14 cellular contexts compared by ENCODE assay signal in genomic region chr4:41709844-41710481, GRCh38. TPM values are rescaled to one million over a fixed set of nuclear protein-coding genes. Genes with fewer than 3 reads are reported as not detected.
A peak's percentile ranks its signal among the peaks of the same experiment; 100 is the strongest.
DNase-seq lines count a peak whose midpoint lies in the region; FAIRE-seq and TF ChIP-seq lines count a peak whose summit lies in the region.
"Had no signal": no experiment of that assay in that cellular context is flagged by ENCODE, and none has a peak within 500 bp of the region (broad histone marks: within the 10 kb centered on the region; RNA-seq: fewer than 3 reads in every experiment).

No MANE protein-coding gene starts in this region.

- no peak overlapping the region for H2BK120ac ChIP-seq in neuronal stem cell (ENCODE audit: low read depth, low read length)

- H2BK5ac ChIP-seq in neuronal stem cell (ENCODE audit: low read length) = no peak overlapping the region

- H3K36me3 ChIP-seq in astrocyte (ENCODE audit: insufficient read depth, low read length) = no peaks in the 10 kb centered on the region
- no peaks in the 10 kb centered on the region for H3K36me3 ChIP-seq in neuronal stem cell (replicated peaks in 1 of 2; ENCODE audit: control insufficient read depth in 2 of 2, insufficient read depth in 2 of 2, low read length in 2 of 2)
- H3K36me3 ChIP-seq in suprapubic skin = no peaks in the 10 kb centered on the region
- H3K36me3 ChIP-seq: neutrophil, uterus had no signal

- no CpG with 5 or more reads among the region's 5 CpGs for WGBS in neuronal stem cell (ENCODE audit: extremely low coverage in 2 of 2, insufficient read length in 2 of 2, insufficient replicate concordance in 1 of 2), 2 donors
- 47% methylated on average over 5 of the region's 5 CpGs for WGBS in suprapubic skin

- H3K36me3 Mint-ChIP-seq in astrocyte (ENCODE audit: low read depth, unreplicated experiment) = no peaks in the 10 kb centered on the region

- H3K4me1 ChIP-seq in astrocyte (ENCODE audit: insufficient read depth, low read length) (no peaks in the 10 kb centered on the region), neuronal stem cell (ENCODE audit: control insufficient read depth in 2 of 2, insufficient read depth in 1 of 2, low read depth in 1 of 2, low read length in 2 of 2) (no peaks in the 10 kb centered on the region), suprapubic skin (no peaks in the 10 kb centered on the region)
- H3K4me1 ChIP-seq: uterus had no signal

- no peak overlapping the region for H2BK12ac ChIP-seq in neuronal stem cell (ENCODE audit: low read length)

- no peak overlapping the region for H3K4me3 Mint-ChIP-seq in astrocyte (ENCODE audit: unreplicated experiment)
- H3K4me3 Mint-ChIP-seq: activated T-cell treated with anti-CD3 and anti-CD28 coated beads, Interleukin-2, amount 50 U/mL, for 4 hours; T-helper 1 cell treated with Interleukin-12 subunit alpha and Interleukin-12 subunit beta and Interleukin-4 antibody, amounts not matched to agents 30 μg/mL and 1 μg/mL, for 36 hours had no signal

- H3K14ac ChIP-seq in neuronal stem cell (ENCODE audit: low read length) = no peak overlapping the region

- FAIRE-seq in astrocyte (lab: Jason Lieb, UNC) = no peak

- in situ Hi-C loops in G401 (cut with HindIII; ENCODE audit: low sequenced_read_pairs) = no loop called here

- H3K4me2 ChIP-seq in astrocyte (ENCODE audit: low read length) (no peak overlapping the region), neuronal stem cell (ENCODE audit: insufficient read depth, low read length, poor library complexity, severe bottlenecking) (no peak overlapping the region)

- H3K9me3 Mint-ChIP-seq in astrocyte (ENCODE audit: unreplicated experiment) = no peaks in the 10 kb centered on the region

- peak; percentile 50 for DNase-seq in DMS79 treated with DMSO at 0.1 percent for 48 hours (lab: John Stamatoyannopoulos, UW)
- DNase-seq in NCI-H187 (lab: John Stamatoyannopoulos, UW) = peak; percentile 84 to 95
- DNase-seq in astrocyte (ENCODE audit: low read depth) = peak; percentile 90
- no peak for DNase-seq in neuronal stem cell (ENCODE audit: low spot score)
- no peak for DNase-seq in G401 (ENCODE audit: low spot score)
- no peak for DNase-seq in suprapubic skin (ENCODE audit: low spot score in 2 of 2)
- no peak for DNase-seq in NCI-H2081 (lab: John Stamatoyannopoulos, UW)
- DNase-seq in NCI-H526 treated with DMSO at 0.1 percent for 48 hours (lab: John Stamatoyannopoulos, UW) = no peak
- DNase-seq: activated T-cell treated with anti-CD3 and anti-CD28 coated beads, Interleukin-2, amount 50 U/mL, for 4 hours; dermis blood vessel endothelial cell; NCI-H1092 treated with DMSO at 0.1 percent for 48 hours; uterus had no signal

- no peaks in the 10 kb centered on the region for H4K20me1 ChIP-seq in astrocyte (ENCODE audit: insufficient read depth, low read length)

- H3K4ac ChIP-seq in neuronal stem cell (ENCODE audit: low read length) = no peak overlapping the region

- no peak overlapping the region for H3K9ac ChIP-seq in astrocyte (ENCODE audit: low read length)
- H3K9ac ChIP-seq in neuronal stem cell (ENCODE audit: low read depth, low read length, poor library complexity) = no peak overlapping the region

- no peak overlapping the region for H3K23ac ChIP-seq in neuronal stem cell (ENCODE audit: low read depth, low read length, poor library complexity)

- H3K27ac ChIP-seq in astrocyte (ENCODE audit: low read depth, low read length) (no peak overlapping the region), neuronal stem cell (replicated peaks; ENCODE audit: low read length) (no peak overlapping the region), suprapubic skin (no peak overlapping the region)
- H3K27ac ChIP-seq: neutrophil, uterus had no signal

- no peak for TF ChIP-seq EP300 in suprapubic skin (IDR thresholded peaks at IDR 0.05)

- H3K27ac Mint-ChIP-seq in astrocyte (ENCODE audit: unreplicated experiment) = peak overlapping the region; percentile 77
- H3K27ac Mint-ChIP-seq: T-helper 1 cell treated with Interleukin-12 subunit alpha and Interleukin-12 subunit beta and Interleukin-4 antibody, amounts not matched to agents 30 μg/mL and 1 μg/mL, for 36 hours had no signal

- no peaks in the 10 kb centered on the region for H3K79me1 ChIP-seq in neuronal stem cell (ENCODE audit: low read depth, low read length)

- no peaks in the 10 kb centered on the region for H3K79me2 ChIP-seq in astrocyte (ENCODE audit: insufficient read depth, low read length)

- H3K9me3 ChIP-seq in astrocyte (ENCODE audit: insufficient read depth, low read depth, low read length) = no peaks in the 10 kb centered on the region
- H3K9me3 ChIP-seq in neuronal stem cell (replicated peaks in 1 of 2; ENCODE audit: control insufficient read depth in 2 of 2, insufficient read depth in 1 of 2, low read depth in 1 of 2, low read length in 2 of 2) = no peaks in the 10 kb centered on the region
- no peaks in the 10 kb centered on the region for H3K9me3 ChIP-seq in suprapubic skin
- H3K9me3 ChIP-seq: neutrophil, uterus had no signal

- H2BK15ac ChIP-seq in neuronal stem cell (ENCODE audit: low read length) = no peak overlapping the region

- H3K4me3 ChIP-seq in astrocyte (ENCODE audit: insufficient read depth, low read depth, low read length) (no peak overlapping the region), neuronal stem cell (ENCODE audit: low read length in 2 of 2) (no peak overlapping the region), suprapubic skin (no peak overlapping the region)
- H3K4me3 ChIP-seq: uterus had no signal

- H3K27me3 Mint-ChIP-seq in astrocyte (ENCODE audit: low read depth, unreplicated experiment) = peaks cover 7% of the 10 kb centered on the region

- no peak for TF ChIP-seq POLR2A in suprapubic skin (IDR thresholded peaks at IDR 0.05)

- H3K4me1 Mint-ChIP-seq in astrocyte (ENCODE audit: low read depth, unreplicated experiment) = peaks cover 5% of the 10 kb centered on the region

- TF ChIP-seq CTCF in astrocyte (IDR thresholded peaks at IDR 0.05; ENCODE audit: insufficient read depth, low read depth, low read length) (no peak), suprapubic skin (IDR thresholded peaks at IDR 0.05) (no peak)

- H2AFZ ChIP-seq in astrocyte (ENCODE audit: low read depth, low read length) (no peak overlapping the region), neuronal stem cell (ENCODE audit: low read length) (peak overlapping the region; percentile 77)

- no peak overlapping the region for H4K8ac ChIP-seq in neuronal stem cell (ENCODE audit: low read depth, low read length)

- H3K18ac ChIP-seq in neuronal stem cell (ENCODE audit: low read length) = no peak overlapping the region

- H3K27me3 ChIP-seq in astrocyte (ENCODE audit: insufficient read depth, low read length) = peaks cover 4% of the 10 kb centered on the region
- peaks cover 0 to 5% (median 0%) of the 10 kb centered on the region in 3 experiments for H3K27me3 ChIP-seq in neuronal stem cell (ENCODE audit: control insufficient read depth in 3 of 3, insufficient read depth in 3 of 3, low read depth in 1 of 3, low read length in 3 of 3)
- peaks cover 13% of the 10 kb centered on the region for H3K27me3 ChIP-seq in suprapubic skin
- H3K27me3 ChIP-seq: uterus had no signal

- H4K91ac ChIP-seq in neuronal stem cell (ENCODE audit: low read depth, low read length, poor library complexity) = no peak overlapping the region

- no peak overlapping the region for H2AK5ac ChIP-seq in neuronal stem cell (ENCODE audit: low read depth, low read length)

RNA-seq across cellular contexts. Expression of gene PHOX2B, which starts 38.6 kb away (rescaled TPM):
- total RNA-seq in astrocyte (not detected in 2 replicates), suprapubic skin (not detected)
- polyA plus RNA-seq in neuronal stem cell (2013, experiment 1 of 2) = not detected
- polyA plus RNA-seq in neuronal stem cell (2013, experiment 2 of 2) = 0.01 TPM
- not detected in 2 replicates for total RNA-seq in G401 (2014; rRNA removed; shearing (Covaris generic))
- total RNA-seq: activated T-cell treated with anti-CD3 and anti-CD28 coated beads, Interleukin-2, amount 50 U/mL, for 4 hours; dermis blood vessel endothelial cell; uterus had no signal

Comparison
In these comparisons a context has a peak if more than half of its experiments do, and no peak if none do; other contexts are left out.
1. DNase-seq: peak in DMS79 treated with DMSO at 0.1 percent for 48 hours (single experiment), NCI-H187 (2 of 2) and astrocyte (single experiment); none in neuronal stem cell (single experiment), G401 (single experiment), suprapubic skin (0 of 2), NCI-H2081 (0 of 2) and NCI-H526 treated with DMSO at 0.1 percent for 48 hours (single experiment).